In the genomic region with DNA sequence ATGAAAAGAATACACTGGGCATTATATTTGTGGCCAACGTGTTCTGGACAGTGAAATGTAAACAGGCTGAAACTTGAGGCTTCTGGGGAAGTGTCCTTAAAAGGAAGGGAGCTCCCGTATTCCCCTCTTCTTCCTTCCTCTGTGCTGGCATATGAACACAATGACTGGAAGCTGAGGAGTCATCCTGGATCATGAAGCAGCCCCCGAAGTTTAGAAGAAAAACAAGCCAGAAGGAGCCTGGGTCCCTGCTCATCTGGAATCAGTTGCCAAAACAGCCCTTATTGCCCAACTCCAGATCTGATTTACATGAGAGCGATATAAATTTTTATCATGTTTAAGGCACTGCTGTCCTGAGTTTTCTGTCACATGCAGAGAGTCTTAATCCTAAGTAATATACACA, we compare ENCODE assay signal across 19 cellular contexts.
"Had no signal": no experiment of that assay in that cellular context is flagged by ENCODE, and none has a peak within 500 bp of the region (broad histone marks: within the 10 kb centered on the region; RNA-seq: fewer than 3 reads in every experiment).

No MANE protein-coding gene starts in this region.

- H3K27ac Mint-ChIP-seq: activated B cell treated with CpG ODN at 0.5 μM for 24 hours; activated CD4-positive, alpha-beta memory T cell treated with anti-CD3 and anti-CD28 coated beads for 36 hours; activated naive CD8-positive, alpha-beta T cell; naive B cell; stimulated activated naive CD8-positive, alpha-beta T cell treated with anti-CD3 and anti-CD28 coated beads, Interleukin-15, amount 100 ng/mL, for 72 hours had no signal

- H3K27ac ChIP-seq: cardiac muscle cell, left ventricle myocardium inferior, testis had no signal

- H3K4me2 ChIP-seq: SK-N-SH had no signal

- H3K27me3 Mint-ChIP-seq: activated B cell treated with CpG ODN at 0.5 μM for 24 hours; activated CD4-positive, alpha-beta memory T cell treated with anti-CD3 and anti-CD28 coated beads for 36 hours; activated naive CD8-positive, alpha-beta T cell; stimulated activated naive CD8-positive, alpha-beta T cell treated with anti-CD3 and anti-CD28 coated beads, Interleukin-15, amount 100 ng/mL, for 72 hours had no signal

- H3K9ac ChIP-seq: SK-N-SH had no signal

- ATAC-seq: mucosa of descending colon; stimulated activated naive CD8-positive, alpha-beta T cell treated with anti-CD3 and anti-CD28 coated beads, Interleukin-15, amount 100 ng/mL, for 72 hours had no signal

- H3K36me3 ChIP-seq: cardiac muscle cell, left ventricle myocardium inferior, upper lobe of left lung had no signal

- H3K27me3 ChIP-seq: cardiac muscle cell, testis, upper lobe of left lung had no signal

- H3K4me3 ChIP-seq: cardiac muscle cell, left ventricle myocardium inferior, mucosa of descending colon, testis, upper lobe of left lung had no signal

- H3K9me3 ChIP-seq: left ventricle myocardium inferior, mucosa of descending colon, SK-N-SH, testis, upper lobe of left lung had no signal

- DNase-seq: activated B cell treated with CpG ODN at 0.5 μM for 24 hours; activated CD4-positive, alpha-beta memory T cell treated with anti-CD3 and anti-CD28 coated beads for 36 hours; activated CD4-positive, alpha-beta T cell treated with anti-CD3 and anti-CD28 coated beads for 4 hours; amniotic stem cell; foreskin melanocyte; glutamatergic neuron; hippocampal formation; left ventricle myocardium inferior; mucosa of descending colon; naive B cell; SK-N-SH; stimulated activated CD4-positive, alpha-beta T cell treated with anti-CD3 and anti-CD28 coated beads, Interleukin-2, amount 100 ng/mL, for 48 hours; stimulated activated naive CD8-positive, alpha-beta T cell treated with anti-CD3 and anti-CD28 coated beads, Interleukin-15, amount 100 ng/mL, for 72 hours; testis; upper lobe of left lung had no signal

- H3K4me1 ChIP-seq: left ventricle myocardium inferior, testis had no signal

- FAIRE-seq: keratinocyte had no signal

- H3K4me1 Mint-ChIP-seq: activated B cell treated with CpG ODN at 0.5 μM for 24 hours, naive B cell, neural crest cell had no signal

- H3K4me3 Mint-ChIP-seq: activated B cell treated with CpG ODN at 0.5 μM for 24 hours; activated CD4-positive, alpha-beta memory T cell treated with anti-CD3 and anti-CD28 coated beads for 36 hours; activated naive CD8-positive, alpha-beta T cell; naive B cell; neural crest cell; stimulated activated naive CD8-positive, alpha-beta T cell treated with anti-CD3 and anti-CD28 coated beads, Interleukin-15, amount 100 ng/mL, for 72 hours had no signal

- H3K36me3 Mint-ChIP-seq: activated CD4-positive, alpha-beta memory T cell treated with anti-CD3 and anti-CD28 coated beads for 36 hours; activated naive CD8-positive, alpha-beta T cell; naive B cell had no signal
